Comparison of ENCODE assay signal across 10 cellular contexts in genomic region chr1:39981957-39982356, GRCh38. TPM values are rescaled to one million over a fixed set of nuclear protein-coding genes. Genes with fewer than 3 reads are reported as not detected.
A peak's percentile ranks its signal among the peaks of the same experiment; 100 is the strongest.
DNase-seq lines count a peak whose midpoint lies in the region; ATAC-seq and TF ChIP-seq lines count a peak whose summit lies in the region.
"Had no signal": no experiment of that assay in that cellular context is flagged by ENCODE, and none has a peak within 500 bp of the region (broad histone marks: within the 10 kb centered on the region; RNA-seq: fewer than 3 reads in every experiment).

No MANE protein-coding gene starts in this region.

- ATAC-seq in GM21737 (IDR thresholded peaks at IDR 0.05; ENCODE audit: unreplicated experiment) = no peak
- ATAC-seq in GM18861 (IDR thresholded peaks at IDR 0.05; ENCODE audit: unreplicated experiment) = no peak

- H3K4me2 ChIP-seq in fibroblast of lung (ENCODE audit: extremely low read depth, insufficient read depth, low read length) = no peak overlapping the region

- no peaks in the 10 kb centered on the region for H4K20me1 ChIP-seq in fibroblast of lung (ENCODE audit: control insufficient read depth, extremely low read depth, insufficient read depth, low read length)

- no peaks in the 10 kb centered on the region for H3K36me3 ChIP-seq in SJSA1
- no peaks in the 10 kb centered on the region for H3K36me3 ChIP-seq in fibroblast of lung (ENCODE audit: control insufficient read depth, insufficient read depth, low read length)
- H3K36me3 ChIP-seq: ovary had no signal

- TF ChIP-seq CTCF in fibroblast of lung (conservative IDR thresholded peaks at IDR 0.05 in 1 of 2, IDR thresholded peaks at IDR 0.05 in 1 of 2; ENCODE audit: low read depth in 1 of 2, low read length in 2 of 2) = no peak
- TF ChIP-seq CTCF in retinal pigment epithelial cell (conservative IDR thresholded peaks at IDR 0.05; ENCODE audit: low read depth, low read length) = no peak

- DNase-seq in GM04504 (ENCODE audit: low read depth) = peak; percentile 62
- DNase-seq in SJSA1 (ENCODE audit: low read depth in 1 of 2, low spot score in 2 of 2) = peak; percentile 82 to 93
- peak; percentile 73 to 95 for DNase-seq in fibroblast of lung (ENCODE audit: low read depth in 2 of 2)
- DNase-seq in retinal pigment epithelial cell (ENCODE audit: low read depth) = peak; percentile 55
- no peak for DNase-seq in germinal center (ENCODE audit: low spot score)
- no peak for DNase-seq in activated gamma-delta T cell (lab: John Stamatoyannopoulos, UW)
- DNase-seq: OCI-M1, ovary had no signal

- H3K79me2 ChIP-seq in fibroblast of lung (ENCODE audit: control insufficient read depth, insufficient read depth, low read length) = no peaks in the 10 kb centered on the region

- H3K27ac ChIP-seq in SJSA1 (peak overlapping the region; percentile 58), fibroblast of lung (ENCODE audit: insufficient read depth, low read length) (peak overlapping the region; percentile 34)
- H3K27ac ChIP-seq: ovary had no signal

- H3K27me3 ChIP-seq in SJSA1 (replicated peaks) (no peaks in the 10 kb centered on the region), fibroblast of lung (ENCODE audit: control insufficient read depth, insufficient read depth, low read length) (no peaks in the 10 kb centered on the region)
- H3K27me3 ChIP-seq: ovary had no signal

- H3K4me1 ChIP-seq in SJSA1 (replicated peaks) (peaks cover 34% of the 10 kb centered on the region), fibroblast of lung (ENCODE audit: control insufficient read depth, extremely low read depth, insufficient read depth, low read length) (peaks cover 3% of the 10 kb centered on the region)

- no peak overlapping the region for H3K9ac ChIP-seq in fibroblast of lung (ENCODE audit: insufficient read depth, low read length)

- H3K4me3 ChIP-seq in SJSA1 = no peak overlapping the region
- H3K4me3 ChIP-seq in fibroblast of lung (replicated peaks in 1 of 4; ENCODE audit: control extremely low read depth in 1 of 4, insufficient read depth in 1 of 4, low read depth in 3 of 4, low read length in 4 of 4) = no peak overlapping the region
- H3K4me3 ChIP-seq in retinal pigment epithelial cell (ENCODE audit: low read length) = no peak overlapping the region
- H3K4me3 ChIP-seq: ovary had no signal

- H3K9me3 ChIP-seq in SJSA1 (replicated peaks) = no peaks in the 10 kb centered on the region
- H3K9me3 ChIP-seq in fibroblast of lung (ENCODE audit: control insufficient read depth, insufficient read depth, low read depth, low read length) = no peaks in the 10 kb centered on the region
- H3K9me3 ChIP-seq: ovary had no signal

- H2AFZ ChIP-seq in fibroblast of lung (ENCODE audit: low read length) = peak overlapping the region; percentile 32

RNA-seq across cellular contexts. Expression of gene MFSD2A, which starts 27.0 kb away (rescaled TPM):
- 12.1 and 13.8 TPM in 2 replicates for total RNA-seq in SJSA1 (2014; rRNA removed; shearing (Covaris generic))
- total RNA-seq in fibroblast of lung = 1.0 and 1.2 TPM in 2 replicates
- polyA plus RNA-seq in fibroblast of lung = 0.90 and 4.5 TPM in 2 replicates
- polyA plus RNA-seq in fibroblast of lung (2012) = 0.89 and 3.9 TPM in 2 replicates
- polyA minus RNA-seq in fibroblast of lung (ENCODE audit: low replicate concordance) = 11.5 and 11.6 TPM in 2 replicates

RNA-seq across cellular contexts. Expression of gene CAP1, which starts 58.6 kb away (rescaled TPM):
- 331 and 642 TPM in 2 replicates for total RNA-seq in SJSA1 (2014; rRNA removed; shearing (Covaris generic))
- total RNA-seq in fibroblast of lung = 270 and 352 TPM in 2 replicates
- 744 and 836 TPM in 2 replicates for polyA plus RNA-seq in fibroblast of lung
- polyA plus RNA-seq in fibroblast of lung (2012) = 489 and 534 TPM in 2 replicates
- 121 and 134 TPM in 2 replicates for polyA minus RNA-seq in fibroblast of lung (ENCODE audit: low replicate concordance)

Comparison
In these comparisons a context has a peak if more than half of its experiments do, and no peak if none do; other contexts are left out.
1. DNase-seq: peak in GM04504 (single experiment), SJSA1 (2 of 2), fibroblast of lung (2 of 2) and retinal pigment epithelial cell (single experiment); none in germinal center (single experiment) and activated gamma-delta T cell (single experiment).